In the genomic region with DNA sequence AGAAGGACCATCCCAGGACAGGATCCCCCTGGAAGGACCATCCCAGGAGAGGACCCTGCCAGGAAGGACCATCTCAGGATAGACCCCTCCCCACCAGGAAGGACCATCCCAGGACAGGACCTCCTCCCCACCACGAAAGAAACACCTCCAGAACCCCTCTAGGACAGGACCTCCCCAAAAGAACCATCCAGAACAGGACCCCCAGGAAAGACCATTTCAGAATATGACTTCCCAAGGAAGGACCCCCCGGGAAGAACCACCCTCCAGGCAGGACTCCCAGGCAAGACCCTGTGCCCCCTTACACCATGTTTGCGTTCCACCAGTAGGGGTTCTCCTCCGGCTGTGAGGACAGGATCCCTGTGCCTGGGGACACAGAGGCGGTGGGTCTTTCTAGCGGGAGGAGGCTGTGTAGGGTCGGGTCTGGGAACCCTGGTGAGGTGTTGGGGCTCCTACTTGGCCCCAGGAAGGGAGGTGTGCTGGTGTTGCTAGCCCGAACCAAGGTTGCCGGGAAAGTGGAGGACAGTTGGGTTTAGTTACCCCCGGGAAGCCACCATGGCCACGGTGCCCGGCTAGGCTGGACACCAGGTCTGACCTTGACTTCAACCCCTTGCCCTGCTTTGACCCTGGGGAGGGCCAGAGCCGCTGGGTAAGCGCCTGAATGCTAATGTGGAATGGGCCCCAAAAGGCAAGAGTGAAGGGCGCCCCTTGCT, we compare ENCODE assay signal across 1 cellular context.
TF ChIP-seq lines count a peak whose summit lies in the region.

No MANE protein-coding gene starts in this region.

TF ChIP-seq in HepG2, 621 proteins besides CTCF, POLR2A, EP300 and RAD21 (continued from another document and continues in another):
- TF ChIP-seq, protein P1, sequence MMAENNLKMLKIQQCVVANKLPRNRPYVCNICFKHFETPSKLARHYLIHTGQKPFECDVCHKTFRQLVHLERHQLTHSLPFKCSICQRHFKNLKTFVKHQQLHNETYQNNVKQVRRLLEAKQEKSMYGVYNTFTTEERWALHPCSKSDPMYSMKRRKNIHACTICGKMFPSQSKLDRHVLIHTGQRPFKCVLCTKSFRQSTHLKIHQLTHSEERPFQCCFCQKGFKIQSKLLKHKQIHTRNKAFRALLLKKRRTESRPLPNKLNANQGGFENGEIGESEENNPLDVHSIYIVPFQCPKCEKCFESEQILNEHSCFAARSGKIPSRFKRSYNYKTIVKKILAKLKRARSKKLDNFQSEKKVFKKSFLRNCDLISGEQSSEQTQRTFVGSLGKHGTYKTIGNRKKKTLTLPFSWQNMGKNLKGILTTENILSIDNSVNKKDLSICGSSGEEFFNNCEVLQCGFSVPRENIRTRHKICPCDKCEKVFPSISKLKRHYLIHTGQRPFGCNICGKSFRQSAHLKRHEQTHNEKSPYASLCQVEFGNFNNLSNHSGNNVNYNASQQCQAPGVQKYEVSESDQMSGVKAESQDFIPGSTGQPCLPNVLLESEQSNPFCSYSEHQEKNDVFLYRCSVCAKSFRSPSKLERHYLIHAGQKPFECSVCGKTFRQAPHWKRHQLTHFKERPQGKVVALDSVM (CRISPR knock-in tag; IDR thresholded peaks at IDR 0.05), result 0 out of 2 replicates have a peak, but pooled peaks have one; percentile 38
- TF ChIP-seq NFE2L2 (IDR thresholded peaks at IDR 0.05; ENCODE audit: low read length), result no peak
- no peak for TF ChIP-seq CCAR2 (optimal IDR thresholded peaks at IDR 0.05; ENCODE audit: low read depth, low read length)
- no peak for TF ChIP-seq ZFP1 (CRISPR knock-in tag; IDR thresholded peaks at IDR 0.05)
- TF ChIP-seq ZNF256 (CRISPR knock-in tag; conservative IDR thresholded peaks at IDR 0.05), result no peak
- no peak for TF ChIP-seq JARID2 (CRISPR knock-in tag; IDR thresholded peaks at IDR 0.05; ENCODE audit: insufficient replicate concordance)
- peak; percentile 83; the same call in 1 of the 2 replicates for TF ChIP-seq SSRP1 (CRISPR knock-in tag; IDR thresholded peaks at IDR 0.05)
- no peak for TF ChIP-seq MAF1 (CRISPR knock-in tag; IDR thresholded peaks at IDR 0.05; ENCODE audit: borderline replicate concordance)
- no peak for TF ChIP-seq DNMT1 (CRISPR knock-in tag; IDR thresholded peaks at IDR 0.05)
- TF ChIP-seq, protein P2, sequence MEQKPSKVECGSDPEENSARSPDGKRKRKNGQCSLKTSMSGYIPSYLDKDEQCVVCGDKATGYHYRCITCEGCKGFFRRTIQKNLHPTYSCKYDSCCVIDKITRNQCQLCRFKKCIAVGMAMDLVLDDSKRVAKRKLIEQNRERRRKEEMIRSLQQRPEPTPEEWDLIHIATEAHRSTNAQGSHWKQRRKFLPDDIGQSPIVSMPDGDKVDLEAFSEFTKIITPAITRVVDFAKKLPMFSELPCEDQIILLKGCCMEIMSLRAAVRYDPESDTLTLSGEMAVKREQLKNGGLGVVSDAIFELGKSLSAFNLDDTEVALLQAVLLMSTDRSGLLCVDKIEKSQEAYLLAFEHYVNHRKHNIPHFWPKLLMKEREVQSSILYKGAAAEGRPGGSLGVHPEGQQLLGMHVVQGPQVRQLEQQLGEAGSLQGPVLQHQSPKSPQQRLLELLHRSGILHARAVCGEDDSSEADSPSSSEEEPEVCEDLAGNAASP (CRISPR knock-in tag; IDR thresholded peaks at IDR 0.05; ENCODE audit: borderline replicate concordance), result peak; percentile 91; the same call in 1 of the 2 replicates
- peak; percentile 64; the same call in 1 of the 2 replicates for TF ChIP-seq HIVEP1 (CRISPR knock-in tag; IDR thresholded peaks at IDR 0.05)
- TF ChIP-seq, protein P3, sequence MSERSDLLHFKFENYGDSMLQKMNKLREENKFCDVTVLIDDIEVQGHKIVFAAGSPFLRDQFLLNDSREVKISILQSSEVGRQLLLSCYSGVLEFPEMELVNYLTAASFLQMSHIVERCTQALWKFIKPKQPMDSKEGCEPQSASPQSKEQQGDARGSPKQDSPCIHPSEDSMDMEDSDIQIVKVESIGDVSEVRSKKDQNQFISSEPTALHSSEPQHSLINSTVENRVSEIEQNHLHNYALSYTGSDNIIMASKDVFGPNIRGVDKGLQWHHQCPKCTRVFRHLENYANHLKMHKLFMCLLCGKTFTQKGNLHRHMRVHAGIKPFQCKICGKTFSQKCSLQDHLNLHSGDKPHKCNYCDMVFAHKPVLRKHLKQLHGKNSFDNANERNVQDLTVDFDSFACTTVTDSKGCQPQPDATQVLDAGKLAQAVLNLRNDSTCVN (CRISPR knock-in tag; IDR thresholded peaks at IDR 0.05; ENCODE audit: borderline replicate concordance), result no peak
- TF ChIP-seq, protein P4, sequence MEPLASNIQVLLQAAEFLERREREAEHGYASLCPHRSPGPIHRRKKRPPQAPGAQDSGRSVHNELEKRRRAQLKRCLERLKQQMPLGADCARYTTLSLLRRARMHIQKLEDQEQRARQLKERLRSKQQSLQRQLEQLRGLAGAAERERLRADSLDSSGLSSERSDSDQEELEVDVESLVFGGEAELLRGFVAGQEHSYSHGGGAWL (CRISPR knock-in tag; IDR thresholded peaks at IDR 0.05), result peak; percentile 39; the same call in 1 of the 2 replicates
- TF ChIP-seq ZBTB7B (CRISPR knock-in tag; IDR thresholded peaks at IDR 0.05), result peak; percentile 13; the same call in 1 of the 2 replicates
- TF ChIP-seq FLYWCH1 (CRISPR knock-in tag; IDR thresholded peaks at IDR 0.05), result 0 out of 2 replicates have a peak, but pooled peaks have one; percentile 17
- TF ChIP-seq, protein P5, sequence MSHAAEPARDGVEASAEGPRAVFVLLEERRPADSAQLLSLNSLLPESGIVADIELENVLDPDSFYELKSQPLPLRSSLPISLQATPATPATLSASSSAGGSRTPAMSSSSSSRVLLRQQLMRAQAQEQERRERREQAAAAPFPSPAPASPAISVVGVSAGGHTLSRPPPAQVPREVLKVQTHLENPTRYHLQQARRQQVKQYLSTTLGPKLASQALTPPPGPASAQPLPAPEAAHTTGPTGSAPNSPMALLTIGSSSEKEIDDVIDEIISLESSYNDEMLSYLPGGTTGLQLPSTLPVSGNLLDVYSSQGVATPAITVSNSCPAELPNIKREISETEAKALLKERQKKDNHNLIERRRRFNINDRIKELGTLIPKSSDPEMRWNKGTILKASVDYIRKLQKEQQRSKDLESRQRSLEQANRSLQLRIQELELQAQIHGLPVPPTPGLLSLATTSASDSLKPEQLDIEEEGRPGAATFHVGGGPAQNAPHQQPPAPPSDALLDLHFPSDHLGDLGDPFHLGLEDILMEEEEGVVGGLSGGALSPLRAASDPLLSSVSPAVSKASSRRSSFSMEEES (CRISPR knock-in tag; IDR thresholded peaks at IDR 0.05), result no peak
- TF ChIP-seq ZNF282 (IDR thresholded peaks at IDR 0.05; ENCODE audit: partially characterized antibody), result no peak
- TF ChIP-seq, protein P6, sequence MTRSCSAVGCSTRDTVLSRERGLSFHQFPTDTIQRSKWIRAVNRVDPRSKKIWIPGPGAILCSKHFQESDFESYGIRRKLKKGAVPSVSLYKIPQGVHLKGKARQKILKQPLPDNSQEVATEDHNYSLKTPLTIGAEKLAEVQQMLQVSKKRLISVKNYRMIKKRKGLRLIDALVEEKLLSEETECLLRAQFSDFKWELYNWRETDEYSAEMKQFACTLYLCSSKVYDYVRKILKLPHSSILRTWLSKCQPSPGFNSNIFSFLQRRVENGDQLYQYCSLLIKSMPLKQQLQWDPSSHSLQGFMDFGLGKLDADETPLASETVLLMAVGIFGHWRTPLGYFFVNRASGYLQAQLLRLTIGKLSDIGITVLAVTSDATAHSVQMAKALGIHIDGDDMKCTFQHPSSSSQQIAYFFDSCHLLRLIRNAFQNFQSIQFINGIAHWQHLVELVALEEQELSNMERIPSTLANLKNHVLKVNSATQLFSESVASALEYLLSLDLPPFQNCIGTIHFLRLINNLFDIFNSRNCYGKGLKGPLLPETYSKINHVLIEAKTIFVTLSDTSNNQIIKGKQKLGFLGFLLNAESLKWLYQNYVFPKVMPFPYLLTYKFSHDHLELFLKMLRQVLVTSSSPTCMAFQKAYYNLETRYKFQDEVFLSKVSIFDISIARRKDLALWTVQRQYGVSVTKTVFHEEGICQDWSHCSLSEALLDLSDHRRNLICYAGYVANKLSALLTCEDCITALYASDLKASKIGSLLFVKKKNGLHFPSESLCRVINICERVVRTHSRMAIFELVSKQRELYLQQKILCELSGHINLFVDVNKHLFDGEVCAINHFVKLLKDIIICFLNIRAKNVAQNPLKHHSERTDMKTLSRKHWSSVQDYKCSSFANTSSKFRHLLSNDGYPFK (CRISPR knock-in tag; IDR thresholded peaks at IDR 0.05; ENCODE audit: borderline replicate concordance), result peak; percentile 67
- TF ChIP-seq, protein P7, sequence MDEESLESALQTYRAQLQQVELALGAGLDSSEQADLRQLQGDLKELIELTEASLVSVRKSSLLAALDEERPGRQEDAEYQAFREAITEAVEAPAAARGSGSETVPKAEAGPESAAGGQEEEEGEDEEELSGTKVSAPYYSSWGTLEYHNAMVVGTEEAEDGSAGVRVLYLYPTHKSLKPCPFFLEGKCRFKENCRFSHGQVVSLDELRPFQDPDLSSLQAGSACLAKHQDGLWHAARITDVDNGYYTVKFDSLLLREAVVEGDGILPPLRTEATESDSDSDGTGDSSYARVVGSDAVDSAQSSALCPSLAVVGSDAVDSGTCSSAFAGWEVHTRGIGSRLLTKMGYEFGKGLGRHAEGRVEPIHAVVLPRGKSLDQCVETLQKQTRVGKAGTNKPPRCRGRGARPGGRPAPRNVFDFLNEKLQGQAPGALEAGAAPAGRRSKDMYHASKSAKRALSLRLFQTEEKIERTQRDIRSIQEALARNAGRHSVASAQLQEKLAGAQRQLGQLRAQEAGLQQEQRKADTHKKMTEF (CRISPR knock-in tag; IDR thresholded peaks at IDR 0.05), result 0 out of 2 replicates have a peak, but pooled peaks have one; percentile 21
- TF ChIP-seq, protein P8, sequence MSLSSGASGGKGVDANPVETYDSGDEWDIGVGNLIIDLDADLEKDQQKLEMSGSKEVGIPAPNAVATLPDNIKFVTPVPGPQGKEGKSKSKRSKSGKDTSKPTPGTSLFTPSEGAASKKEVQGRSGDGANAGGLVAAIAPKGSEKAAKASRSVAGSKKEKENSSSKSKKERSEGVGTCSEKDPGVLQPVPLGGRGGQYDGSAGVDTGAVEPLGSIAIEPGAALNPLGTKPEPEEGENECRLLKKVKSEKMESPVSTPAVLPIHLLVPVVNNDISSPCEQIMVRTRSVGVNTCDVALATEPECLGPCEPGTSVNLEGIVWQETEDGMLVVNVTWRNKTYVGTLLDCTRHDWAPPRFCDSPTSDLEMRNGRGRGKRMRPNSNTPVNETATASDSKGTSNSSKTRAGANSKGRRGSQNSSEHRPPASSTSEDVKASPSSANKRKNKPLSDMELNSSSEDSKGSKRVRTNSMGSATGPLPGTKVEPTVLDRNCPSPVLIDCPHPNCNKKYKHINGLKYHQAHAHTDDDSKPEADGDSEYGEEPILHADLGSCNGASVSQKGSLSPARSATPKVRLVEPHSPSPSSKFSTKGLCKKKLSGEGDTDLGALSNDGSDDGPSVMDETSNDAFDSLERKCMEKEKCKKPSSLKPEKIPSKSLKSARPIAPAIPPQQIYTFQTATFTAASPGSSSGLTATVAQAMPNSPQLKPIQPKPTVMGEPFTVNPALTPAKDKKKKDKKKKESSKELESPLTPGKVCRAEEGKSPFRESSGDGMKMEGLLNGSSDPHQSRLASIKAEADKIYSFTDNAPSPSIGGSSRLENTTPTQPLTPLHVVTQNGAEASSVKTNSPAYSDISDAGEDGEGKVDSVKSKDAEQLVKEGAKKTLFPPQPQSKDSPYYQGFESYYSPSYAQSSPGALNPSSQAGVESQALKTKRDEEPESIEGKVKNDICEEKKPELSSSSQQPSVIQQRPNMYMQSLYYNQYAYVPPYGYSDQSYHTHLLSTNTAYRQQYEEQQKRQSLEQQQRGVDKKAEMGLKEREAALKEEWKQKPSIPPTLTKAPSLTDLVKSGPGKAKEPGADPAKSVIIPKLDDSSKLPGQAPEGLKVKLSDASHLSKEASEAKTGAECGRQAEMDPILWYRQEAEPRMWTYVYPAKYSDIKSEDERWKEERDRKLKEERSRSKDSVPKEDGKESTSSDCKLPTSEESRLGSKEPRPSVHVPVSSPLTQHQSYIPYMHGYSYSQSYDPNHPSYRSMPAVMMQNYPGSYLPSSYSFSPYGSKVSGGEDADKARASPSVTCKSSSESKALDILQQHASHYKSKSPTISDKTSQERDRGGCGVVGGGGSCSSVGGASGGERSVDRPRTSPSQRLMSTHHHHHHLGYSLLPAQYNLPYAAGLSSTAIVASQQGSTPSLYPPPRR (CRISPR knock-in tag; IDR thresholded peaks at IDR 0.05; ENCODE audit: borderline replicate concordance), result 0 out of 2 replicates have a peak, but pooled peaks have one; percentile 23
- no peak for TF ChIP-seq ZC3H13 (CRISPR knock-in tag; IDR thresholded peaks at IDR 0.05)
- TF ChIP-seq SRSF1 (optimal IDR thresholded peaks at IDR 0.05; ENCODE audit: low read depth, low read length), result peak; percentile 81
- 0 out of 2 replicates have a peak, but pooled peaks have one; percentile 29 for TF ChIP-seq TGIF2 (CRISPR knock-in tag; IDR thresholded peaks at IDR 0.05)
- TF ChIP-seq, protein P9, sequence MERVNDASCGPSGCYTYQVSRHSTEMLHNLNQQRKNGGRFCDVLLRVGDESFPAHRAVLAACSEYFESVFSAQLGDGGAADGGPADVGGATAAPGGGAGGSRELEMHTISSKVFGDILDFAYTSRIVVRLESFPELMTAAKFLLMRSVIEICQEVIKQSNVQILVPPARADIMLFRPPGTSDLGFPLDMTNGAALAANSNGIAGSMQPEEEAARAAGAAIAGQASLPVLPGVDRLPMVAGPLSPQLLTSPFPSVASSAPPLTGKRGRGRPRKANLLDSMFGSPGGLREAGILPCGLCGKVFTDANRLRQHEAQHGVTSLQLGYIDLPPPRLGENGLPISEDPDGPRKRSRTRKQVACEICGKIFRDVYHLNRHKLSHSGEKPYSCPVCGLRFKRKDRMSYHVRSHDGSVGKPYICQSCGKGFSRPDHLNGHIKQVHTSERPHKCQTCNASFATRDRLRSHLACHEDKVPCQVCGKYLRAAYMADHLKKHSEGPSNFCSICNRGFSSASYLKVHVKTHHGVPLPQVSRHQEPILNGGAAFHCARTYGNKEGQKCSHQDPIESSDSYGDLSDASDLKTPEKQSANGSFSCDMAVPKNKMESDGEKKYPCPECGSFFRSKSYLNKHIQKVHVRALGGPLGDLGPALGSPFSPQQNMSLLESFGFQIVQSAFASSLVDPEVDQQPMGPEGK (CRISPR knock-in tag; IDR thresholded peaks at IDR 0.05), result peak; percentile 49
- TF ChIP-seq NR2F1 (CRISPR knock-in tag; IDR thresholded peaks at IDR 0.05), result 0 out of 4 replicates have a peak, but pooled peaks of 1 of the 2 experiments have one; percentile 5
- no peak for TF ChIP-seq ADNP (CRISPR knock-in tag; IDR thresholded peaks at IDR 0.05)
- 0 out of 2 replicates have a peak, but pooled peaks have one; percentile 41 for TF ChIP-seq NR2F6 (IDR thresholded peaks at IDR 0.05)
- TF ChIP-seq NR2F6 (CRISPR knock-in tag; IDR thresholded peaks at IDR 0.05), result no peak
- no peak for TF ChIP-seq ZNF761 (CRISPR knock-in tag; conservative IDR thresholded peaks at IDR 0.05)
- TF ChIP-seq, protein P10, sequence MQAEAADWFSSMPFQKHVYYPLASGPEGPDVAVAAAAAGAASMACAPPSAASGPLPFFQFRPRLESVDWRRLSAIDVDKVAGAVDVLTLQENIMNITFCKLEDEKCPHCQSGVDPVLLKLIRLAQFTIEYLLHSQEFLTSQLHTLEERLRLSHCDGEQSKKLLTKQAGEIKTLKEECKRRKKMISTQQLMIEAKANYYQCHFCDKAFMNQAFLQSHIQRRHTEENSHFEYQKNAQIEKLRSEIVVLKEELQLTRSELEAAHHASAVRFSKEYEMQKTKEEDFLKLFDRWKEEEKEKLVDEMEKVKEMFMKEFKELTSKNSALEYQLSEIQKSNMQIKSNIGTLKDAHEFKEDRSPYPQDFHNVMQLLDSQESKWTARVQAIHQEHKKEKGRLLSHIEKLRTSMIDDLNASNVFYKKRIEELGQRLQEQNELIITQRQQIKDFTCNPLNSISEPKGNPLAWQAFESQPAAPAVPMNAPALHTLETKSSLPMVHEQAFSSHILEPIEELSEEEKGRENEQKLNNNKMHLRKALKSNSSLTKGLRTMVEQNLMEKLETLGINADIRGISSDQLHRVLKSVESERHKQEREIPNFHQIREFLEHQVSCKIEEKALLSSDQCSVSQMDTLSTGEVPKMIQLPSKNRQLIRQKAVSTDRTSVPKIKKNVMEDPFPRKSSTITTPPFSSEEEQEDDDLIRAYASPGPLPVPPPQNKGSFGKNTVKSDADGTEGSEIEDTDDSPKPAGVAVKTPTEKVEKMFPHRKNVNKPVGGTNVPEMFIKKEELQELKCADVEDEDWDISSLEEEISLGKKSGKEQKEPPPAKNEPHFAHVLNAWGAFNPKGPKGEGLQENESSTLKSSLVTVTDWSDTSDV (CRISPR knock-in tag; IDR thresholded peaks at IDR 0.05), result 0 out of 2 replicates have a peak, but pooled peaks have one; percentile 9
